Comparison of ENCODE assay signal across 8 cellular contexts in the genomic region with DNA sequence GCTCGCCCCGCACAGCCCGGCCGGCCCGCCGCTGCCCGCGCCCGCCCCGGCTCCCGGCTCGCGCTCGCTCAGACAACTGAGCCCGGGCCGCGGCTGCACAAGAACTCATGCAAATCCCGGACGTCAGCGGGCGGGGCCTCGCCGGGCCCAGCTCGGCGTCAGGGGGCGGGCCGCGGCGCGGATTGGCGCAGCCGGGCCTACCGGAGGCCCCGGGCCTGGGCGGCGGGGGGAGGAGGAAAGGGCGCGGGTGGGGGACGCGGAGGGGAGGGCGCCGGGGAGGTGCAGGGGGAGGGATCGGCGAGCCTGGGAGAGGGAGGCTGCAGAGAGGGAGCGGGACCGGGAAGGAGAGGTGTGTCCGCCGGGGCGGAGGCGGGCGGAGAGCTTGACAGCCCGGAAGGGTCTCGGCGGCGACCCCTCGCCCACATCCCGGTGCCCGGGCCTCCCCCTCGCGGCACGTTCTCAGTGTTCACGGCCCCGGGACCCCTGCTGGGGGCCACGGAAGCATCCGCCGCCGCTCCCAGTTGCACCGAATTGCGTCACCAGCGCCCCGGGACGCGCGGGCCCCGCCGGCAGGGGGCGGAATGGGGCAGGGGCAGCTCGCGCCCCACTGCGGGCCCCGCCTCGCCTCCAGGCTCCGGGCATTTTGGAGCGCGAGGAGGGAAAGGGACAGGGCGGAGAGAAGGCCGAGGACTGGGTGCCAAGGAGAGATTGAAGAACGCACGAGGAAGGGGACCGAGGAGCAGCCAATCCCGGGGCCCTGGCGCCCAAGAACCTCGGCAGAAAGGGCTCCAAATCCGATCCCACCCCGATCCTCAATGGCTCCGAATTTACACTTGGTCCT. TPM values are rescaled to one million over a fixed set of nuclear protein-coding genes. Genes with fewer than 3 reads are reported as not detected.
DNase-seq lines count a peak whose midpoint lies in the region; ATAC-seq and TF ChIP-seq lines count a peak whose summit lies in the region.

TSS of gene CBX4 (minus strand) at position 78 of the 841 bp plus-strand sequence. CDS start 189 bp downstream, outside the sequence.

- peak; percentile 82 for DNase-seq in AG09319 (ENCODE audit: extremely low read depth, low read depth)
- peak; percentile 67 for DNase-seq in NCI-H524 treated with DMSO at 0.1 percent for 48 hours (lab: John Stamatoyannopoulos, UW)
- peak; percentile 96 for DNase-seq in activated CD4-positive, alpha-beta T cell treated with anti-CD3 and anti-CD28 coated beads, Interleukin-2, amount 10 ng/mL, durations not matched to agents 24 days and 14 days
- peak; percentile 97 for DNase-seq in coronary artery (ENCODE audit: low spot score)
- peak; percentile 95 to 99 for DNase-seq in left lung
- DNase-seq in stimulated activated CD4-positive, alpha-beta T cell treated with anti-CD3 and anti-CD28 coated beads, Interleukin-2, amount 100 ng/mL, for 4 hours (ENCODE audit: low read depth): peak; percentile 88

- H3K36me3 Mint-ChIP-seq in activated CD4-positive, alpha-beta T cell treated with anti-CD3 and anti-CD28 coated beads, Interleukin-2, amount 10 ng/mL, durations not matched to agents 24 days and 14 days (ENCODE audit: low read depth): peaks cover 12% of the 10 kb centered on the region

- peak within 1 kb of the TSS; percentile 97 for H3K4me3 Mint-ChIP-seq in activated CD4-positive, alpha-beta T cell treated with anti-CD3 and anti-CD28 coated beads, Interleukin-2, amount 10 ng/mL, durations not matched to agents 24 days and 14 days

- ATAC-seq in GM19035 (IDR thresholded peaks at IDR 0.05; ENCODE audit: unreplicated experiment): peak; percentile 68
- peak; percentile 39 for ATAC-seq in HG03457 (IDR thresholded peaks at IDR 0.05; ENCODE audit: unreplicated experiment)
- ATAC-seq in left lung: peak; percentile 70

- no peaks in the 10 kb centered on the region for H3K9me3 ChIP-seq in left lung

- H3K27me3 ChIP-seq in left lung: peaks cover 36 to 51% of the 10 kb centered on the region in 2 donors

- H3K27ac Mint-ChIP-seq in activated CD4-positive, alpha-beta T cell treated with anti-CD3 and anti-CD28 coated beads, Interleukin-2, amount 10 ng/mL, durations not matched to agents 24 days and 14 days: peak within 1 kb of the TSS; percentile 90

- peaks cover 47 to 84% of the 10 kb centered on the region in 2 donors for H3K4me1 ChIP-seq in left lung

- intact Hi-C loops in activated CD4-positive, alpha-beta T cell treated with anti-CD3 and anti-CD28 coated beads, Interleukin-2, amount 10 ng/mL, durations not matched to agents 24 days and 14 days (cut with micrococcal nuclease): loop anchor here (1.0 to 10.0 kb wide), 6 partner anchors 29 to 1707 kb away; partner anchors contain the start of genes CBX8 and TMC8
- intact Hi-C loops in left lung (cut with DNase I): loop anchor here in 1 of 2 donors (5.0 kb wide), 1 partner anchor 32 kb away; no protein-coding TSS in a partner anchor

- H3K9me3 Mint-ChIP-seq in activated CD4-positive, alpha-beta T cell treated with anti-CD3 and anti-CD28 coated beads, Interleukin-2, amount 10 ng/mL, durations not matched to agents 24 days and 14 days: no peaks in the 10 kb centered on the region

- peaks cover 0 to 9% of the 10 kb centered on the region in 2 donors for H3K36me3 ChIP-seq in left lung

- peaks cover 29% of the 10 kb centered on the region for H3K27me3 Mint-ChIP-seq in activated CD4-positive, alpha-beta T cell treated with anti-CD3 and anti-CD28 coated beads, Interleukin-2, amount 10 ng/mL, durations not matched to agents 24 days and 14 days

- peaks cover 26% of the 10 kb centered on the region for H3K4me1 Mint-ChIP-seq in activated CD4-positive, alpha-beta T cell treated with anti-CD3 and anti-CD28 coated beads, Interleukin-2, amount 10 ng/mL, durations not matched to agents 24 days and 14 days

- TF ChIP-seq CTCF in AG09319 (IDR thresholded peaks at IDR 0.05; ENCODE audit: low read depth, low read length): peak; percentile 29
- peak; percentile 16 for TF ChIP-seq CTCF in coronary artery (IDR thresholded peaks at IDR 0.05)
- peak; percentile 57 to 79 for TF ChIP-seq CTCF in left lung (IDR thresholded peaks at IDR 0.05)

- H3K4me3 ChIP-seq in coronary artery: peak within 1 kb of the TSS; percentile 96
- H3K4me3 ChIP-seq in left lung: peak within 1 kb of the TSS; percentile 70 to 74

- H3K27ac ChIP-seq in coronary artery (peak within 1 kb of the TSS; percentile 83 to 99), left lung (peak within 1 kb of the TSS; percentile 91 to 92)

RNA-seq across cellular contexts. Expression of gene CBX4, which starts in this region (rescaled TPM):
- total RNA-seq in activated CD4-positive, alpha-beta T cell treated with anti-CD3 and anti-CD28 coated beads, Interleukin-2, amount 10 ng/mL, durations not matched to agents 24 days and 14 days: 18.5 and 19.4 TPM in 2 replicates
- total RNA-seq in left lung: 10 to 100 TPM; 20.9 to 22.3 TPM

Comparison
In these comparisons a context has a peak if more than half of its experiments do, and no peak if none do; other contexts are left out.
1. Peak in every context shown above with its lines: DNase-seq, ATAC-seq, H3K4me3 ChIP-seq and H3K27ac ChIP-seq.
2. CTCF ChIP-seq: peak in every context shown above with its lines; median percentile 68 in left lung; 29 in AG09319; 16 in coronary artery.